In the genomic region with DNA sequence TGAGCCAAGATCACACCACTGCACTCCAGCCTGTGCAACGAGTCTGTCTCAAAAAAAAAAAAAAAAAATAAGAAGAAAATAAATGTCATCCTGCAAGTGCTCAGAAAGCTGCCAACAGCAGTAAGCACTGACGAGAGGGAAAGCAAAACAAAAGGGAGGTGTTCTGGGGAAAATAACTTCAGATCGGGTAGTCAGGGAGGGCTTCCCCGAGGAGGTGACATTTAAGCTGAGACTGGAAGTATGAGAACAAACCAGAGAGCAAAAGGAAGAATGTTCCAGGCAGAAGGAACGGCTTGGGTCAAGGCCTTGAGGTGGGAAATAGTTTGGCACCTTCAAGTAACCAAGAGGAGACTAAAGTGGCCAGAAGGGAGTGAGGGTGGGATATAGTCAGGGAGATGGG, we compare ENCODE assay signal across 1 cellular context.
A peak's percentile ranks its signal among the peaks of the same experiment; 100 is the strongest.
TF ChIP-seq lines count a peak whose summit lies in the region.

No MANE protein-coding gene starts in this region.

TF ChIP-seq in HepG2, 621 proteins besides CTCF, POLR2A, EP300 and RAD21:
- TF ChIP-seq ZFP36 (IDR thresholded peaks at IDR 0.05; ENCODE audit: borderline replicate concordance, low read depth, low read length, partially characterized antibody) (peak; percentile 93), KDM1A (CRISPR knock-in tag; IDR thresholded peaks at IDR 0.05) (no peak), ZMYM3 (CRISPR knock-in tag; IDR thresholded peaks at IDR 0.05) (peak; percentile 31; the same call in 1 of the 2 replicates), SIX4 (CRISPR knock-in tag; IDR thresholded peaks at IDR 0.05) (no peak), ZNF605 (CRISPR knock-in tag; IDR thresholded peaks at IDR 0.05) (0 out of 2 replicates have a peak, but pooled peaks have one; percentile 49), ATM (IDR thresholded peaks at IDR 0.05; ENCODE audit: borderline replicate concordance) (no peak), ZNF678 (CRISPR knock-in tag; IDR thresholded peaks at IDR 0.05) (no peak)
TF ChIP-seq in HepG2: peak in this region for 3.
